ENCODE assay signal across 1 cellular context in the genomic region with DNA sequence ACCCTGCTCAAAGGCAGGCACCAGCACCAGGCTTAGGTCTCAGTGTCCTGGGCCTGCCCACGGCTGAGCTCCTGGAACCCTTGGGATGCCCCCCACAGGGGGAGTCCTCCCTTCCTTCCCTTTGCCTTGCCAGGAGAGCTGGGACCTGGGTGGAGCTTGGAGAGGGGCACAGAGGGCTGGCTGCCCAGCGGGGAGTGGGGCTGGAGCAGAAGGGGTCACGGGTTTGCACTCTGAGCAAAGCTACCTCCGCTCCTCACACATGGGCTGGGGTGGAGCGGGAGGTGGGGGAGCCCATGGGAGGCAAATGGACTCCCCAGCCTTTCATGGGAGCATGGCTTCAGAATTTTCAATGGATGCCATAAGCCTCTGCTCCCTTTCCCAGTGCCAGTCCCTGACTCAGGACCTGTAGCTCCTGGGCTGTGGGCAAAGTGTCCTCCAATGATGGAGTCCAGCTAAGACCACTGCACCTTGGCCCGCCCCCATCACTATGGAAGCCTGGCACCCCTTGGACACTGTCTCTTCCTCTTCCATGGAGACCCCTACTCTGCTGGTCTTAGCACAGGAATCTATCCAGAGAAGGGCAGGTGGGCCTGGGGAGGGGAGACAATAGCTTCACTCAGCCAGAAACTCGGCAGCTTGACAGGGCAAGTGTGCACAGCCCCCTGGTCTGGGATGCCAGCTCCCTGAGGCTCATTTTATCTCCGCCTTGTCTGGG.
TF ChIP-seq lines count a peak whose summit lies in the region.

No MANE protein-coding gene starts in this region.

TF ChIP-seq in H1, 55 proteins besides CTCF, POLR2A, EP300 and RAD21:
- TF ChIP-seq, protein P1, sequence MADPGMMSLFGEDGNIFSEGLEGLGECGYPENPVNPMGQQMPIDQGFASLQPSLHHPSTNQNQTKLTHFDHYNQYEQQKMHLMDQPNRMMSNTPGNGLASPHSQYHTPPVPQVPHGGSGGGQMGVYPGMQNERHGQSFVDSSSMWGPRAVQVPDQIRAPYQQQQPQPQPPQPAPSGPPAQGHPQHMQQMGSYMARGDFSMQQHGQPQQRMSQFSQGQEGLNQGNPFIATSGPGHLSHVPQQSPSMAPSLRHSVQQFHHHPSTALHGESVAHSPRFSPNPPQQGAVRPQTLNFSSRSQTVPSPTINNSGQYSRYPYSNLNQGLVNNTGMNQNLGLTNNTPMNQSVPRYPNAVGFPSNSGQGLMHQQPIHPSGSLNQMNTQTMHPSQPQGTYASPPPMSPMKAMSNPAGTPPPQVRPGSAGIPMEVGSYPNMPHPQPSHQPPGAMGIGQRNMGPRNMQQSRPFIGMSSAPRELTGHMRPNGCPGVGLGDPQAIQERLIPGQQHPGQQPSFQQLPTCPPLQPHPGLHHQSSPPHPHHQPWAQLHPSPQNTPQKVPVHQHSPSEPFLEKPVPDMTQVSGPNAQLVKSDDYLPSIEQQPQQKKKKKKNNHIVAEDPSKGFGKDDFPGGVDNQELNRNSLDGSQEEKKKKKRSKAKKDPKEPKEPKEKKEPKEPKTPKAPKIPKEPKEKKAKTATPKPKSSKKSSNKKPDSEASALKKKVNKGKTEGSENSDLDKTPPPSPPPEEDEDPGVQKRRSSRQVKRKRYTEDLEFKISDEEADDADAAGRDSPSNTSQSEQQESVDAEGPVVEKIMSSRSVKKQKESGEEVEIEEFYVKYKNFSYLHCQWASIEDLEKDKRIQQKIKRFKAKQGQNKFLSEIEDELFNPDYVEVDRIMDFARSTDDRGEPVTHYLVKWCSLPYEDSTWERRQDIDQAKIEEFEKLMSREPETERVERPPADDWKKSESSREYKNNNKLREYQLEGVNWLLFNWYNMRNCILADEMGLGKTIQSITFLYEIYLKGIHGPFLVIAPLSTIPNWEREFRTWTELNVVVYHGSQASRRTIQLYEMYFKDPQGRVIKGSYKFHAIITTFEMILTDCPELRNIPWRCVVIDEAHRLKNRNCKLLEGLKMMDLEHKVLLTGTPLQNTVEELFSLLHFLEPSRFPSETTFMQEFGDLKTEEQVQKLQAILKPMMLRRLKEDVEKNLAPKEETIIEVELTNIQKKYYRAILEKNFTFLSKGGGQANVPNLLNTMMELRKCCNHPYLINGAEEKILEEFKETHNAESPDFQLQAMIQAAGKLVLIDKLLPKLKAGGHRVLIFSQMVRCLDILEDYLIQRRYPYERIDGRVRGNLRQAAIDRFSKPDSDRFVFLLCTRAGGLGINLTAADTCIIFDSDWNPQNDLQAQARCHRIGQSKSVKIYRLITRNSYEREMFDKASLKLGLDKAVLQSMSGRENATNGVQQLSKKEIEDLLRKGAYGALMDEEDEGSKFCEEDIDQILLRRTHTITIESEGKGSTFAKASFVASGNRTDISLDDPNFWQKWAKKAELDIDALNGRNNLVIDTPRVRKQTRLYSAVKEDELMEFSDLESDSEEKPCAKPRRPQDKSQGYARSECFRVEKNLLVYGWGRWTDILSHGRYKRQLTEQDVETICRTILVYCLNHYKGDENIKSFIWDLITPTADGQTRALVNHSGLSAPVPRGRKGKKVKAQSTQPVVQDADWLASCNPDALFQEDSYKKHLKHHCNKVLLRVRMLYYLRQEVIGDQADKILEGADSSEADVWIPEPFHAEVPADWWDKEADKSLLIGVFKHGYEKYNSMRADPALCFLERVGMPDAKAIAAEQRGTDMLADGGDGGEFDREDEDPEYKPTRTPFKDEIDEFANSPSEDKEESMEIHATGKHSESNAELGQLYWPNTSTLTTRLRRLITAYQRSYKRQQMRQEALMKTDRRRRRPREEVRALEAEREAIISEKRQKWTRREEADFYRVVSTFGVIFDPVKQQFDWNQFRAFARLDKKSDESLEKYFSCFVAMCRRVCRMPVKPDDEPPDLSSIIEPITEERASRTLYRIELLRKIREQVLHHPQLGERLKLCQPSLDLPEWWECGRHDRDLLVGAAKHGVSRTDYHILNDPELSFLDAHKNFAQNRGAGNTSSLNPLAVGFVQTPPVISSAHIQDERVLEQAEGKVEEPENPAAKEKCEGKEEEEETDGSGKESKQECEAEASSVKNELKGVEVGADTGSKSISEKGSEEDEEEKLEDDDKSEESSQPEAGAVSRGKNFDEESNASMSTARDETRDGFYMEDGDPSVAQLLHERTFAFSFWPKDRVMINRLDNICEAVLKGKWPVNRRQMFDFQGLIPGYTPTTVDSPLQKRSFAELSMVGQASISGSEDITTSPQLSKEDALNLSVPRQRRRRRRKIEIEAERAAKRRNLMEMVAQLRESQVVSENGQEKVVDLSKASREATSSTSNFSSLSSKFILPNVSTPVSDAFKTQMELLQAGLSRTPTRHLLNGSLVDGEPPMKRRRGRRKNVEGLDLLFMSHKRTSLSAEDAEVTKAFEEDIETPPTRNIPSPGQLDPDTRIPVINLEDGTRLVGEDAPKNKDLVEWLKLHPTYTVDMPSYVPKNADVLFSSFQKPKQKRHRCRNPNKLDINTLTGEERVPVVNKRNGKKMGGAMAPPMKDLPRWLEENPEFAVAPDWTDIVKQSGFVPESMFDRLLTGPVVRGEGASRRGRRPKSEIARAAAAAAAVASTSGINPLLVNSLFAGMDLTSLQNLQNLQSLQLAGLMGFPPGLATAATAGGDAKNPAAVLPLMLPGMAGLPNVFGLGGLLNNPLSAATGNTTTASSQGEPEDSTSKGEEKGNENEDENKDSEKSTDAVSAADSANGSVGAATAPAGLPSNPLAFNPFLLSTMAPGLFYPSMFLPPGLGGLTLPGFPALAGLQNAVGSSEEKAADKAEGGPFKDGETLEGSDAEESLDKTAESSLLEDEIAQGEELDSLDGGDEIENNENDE (IDR thresholded peaks at IDR 0.05; ENCODE audit: insufficient replicate concordance, low read length), result no peak
- no peak for TF ChIP-seq POLR2AphosphoS5 (IDR thresholded peaks at IDR 0.05; ENCODE audit: low read depth, low read length)
- no peak for TF ChIP-seq HDAC6 (IDR thresholded peaks at IDR 0.05; ENCODE audit: low read depth, low read length)
- TF ChIP-seq TCF12 (IDR thresholded peaks at IDR 0.05; ENCODE audit: low read depth, low read length), result no peak
- no peak for TF ChIP-seq RBBP5 (IDR thresholded peaks at IDR 0.05; ENCODE audit: borderline replicate concordance, low read depth, low read length)
- no peak for TF ChIP-seq PHF8 (conservative IDR thresholded peaks at IDR 0.05; ENCODE audit: low read depth, low read length)
- TF ChIP-seq GABPA (IDR thresholded peaks at IDR 0.05; ENCODE audit: borderline replicate concordance, insufficient read depth, low read length), result no peak
- TF ChIP-seq BCL11A (IDR thresholded peaks at IDR 0.05; ENCODE audit: low read depth in 2 of 2, low read length in 2 of 2), result no peak
- no peak for TF ChIP-seq EGR1 (IDR thresholded peaks at IDR 0.05; ENCODE audit: borderline replicate concordance, low read depth, low read length)
- TF ChIP-seq, protein P2, sequence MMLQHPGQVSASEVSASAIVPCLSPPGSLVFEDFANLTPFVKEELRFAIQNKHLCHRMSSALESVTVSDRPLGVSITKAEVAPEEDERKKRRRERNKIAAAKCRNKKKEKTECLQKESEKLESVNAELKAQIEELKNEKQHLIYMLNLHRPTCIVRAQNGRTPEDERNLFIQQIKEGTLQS (IDR thresholded peaks at IDR 0.05; ENCODE audit: insufficient read depth, low read depth, low read length), result no peak
- TF ChIP-seq CBX5 (IDR thresholded peaks at IDR 0.05; ENCODE audit: low read depth, low read length), result no peak
- no peak for TF ChIP-seq SIRT6 (IDR thresholded peaks at IDR 0.05; ENCODE audit: low read length)
